In genomic region chr3:18546632-18547031, GRCh38 we compare ENCODE assay signal across 18 cellular contexts.
A peak's percentile ranks its signal among the peaks of the same experiment; 100 is the strongest.
DNase-seq lines count a peak whose midpoint lies in the region; ATAC-seq and TF ChIP-seq lines count a peak whose summit lies in the region.
"Had no signal": no experiment of that assay in that cellular context is flagged by ENCODE, and none has a peak within 500 bp of the region (broad histone marks: within the 10 kb centered on the region; RNA-seq: fewer than 3 reads in every experiment).

No MANE protein-coding gene starts in this region.

- peak; percentile 68 to 97 for ATAC-seq in activated T-cell treated with anti-CD3 and anti-CD28 coated beads, Interleukin-2, amount 50 U/mL, for 72 hours (replicated peaks in 1 of 2)
- ATAC-seq in GM18907 (IDR thresholded peaks at IDR 0.05; ENCODE audit: unreplicated experiment) (peak; percentile 60), GM21423 (IDR thresholded peaks at IDR 0.05; ENCODE audit: unreplicated experiment) (no peak), left colon (no peak)
- ATAC-seq in stimulated activated naive CD8-positive, alpha-beta T cell treated with anti-CD3 and anti-CD28 coated beads, Interleukin-15, Interleukin-2, amounts not matched to agents 100 U/mL and 50 U/mL, for 24 hours: peak; percentile 61

- no peaks in the 10 kb centered on the region; the same call in 1 of the 2 replicates for H3K36me3 ChIP-seq in Loucy (ENCODE audit: insufficient read depth, low read length)

- H3K9ac ChIP-seq in Loucy (ENCODE audit: low read depth, low read length, poor library complexity, severe bottlenecking): no peak overlapping the region

- intact Hi-C loops in left colon (cut with DNase I, micrococcal nuclease): no loop called here

- no peaks in the 10 kb centered on the region for H4K20me1 ChIP-seq in Loucy (ENCODE audit: insufficient read depth, low read length, poor library complexity, severe bottlenecking)

- peaks cover 17% of the 10 kb centered on the region for H3K4me1 Mint-ChIP-seq in activated T-cell treated with anti-CD3 and anti-CD28 coated beads, Interleukin-2, amount 50 U/mL, for 72 hours (ENCODE audit: low read depth)

- H3K9me3 ChIP-seq in Loucy (ENCODE audit: insufficient read depth, low read depth, low read length): no peaks in the 10 kb centered on the region

- peak overlapping the region; percentile 44; the same call in 1 of the 2 replicates for H2AFZ ChIP-seq in Loucy (ENCODE audit: low read length)

- peak overlapping the region in 1 of 2 donors; percentile 2 for H3K4me3 Mint-ChIP-seq in activated T-cell treated with anti-CD3 and anti-CD28 coated beads, Interleukin-2, amount 50 U/mL, for 72 hours
- H3K4me3 Mint-ChIP-seq: CD8-positive, alpha-beta memory T cell; IgD-negative memory B cell had no signal

- DNase-seq in activated T-cell treated with anti-CD3 and anti-CD28 coated beads, Interleukin-2, amount 50 U/mL, for 72 hours: no peak
- DNase-seq in activated T-cell treated with anti-CD3 and anti-CD28 coated beads for 4 hours (no peak), left colon (no peak)
- no peak for DNase-seq in stimulated activated naive CD8-positive, alpha-beta T cell treated with anti-CD3 and anti-CD28 coated beads, Interleukin-15, Interleukin-2, amounts not matched to agents 100 U/mL and 50 U/mL, for 24 hours
- DNase-seq: Calu3; CD8-positive, alpha-beta memory T cell; H7; NCI-H1417; NCI-H1694 treated with DMSO at 0.1 percent for 48 hours; NCI-H2081 treated with DMSO at 0.1 percent for 48 hours; NCI-H2171 treated with DMSO at 0.1 percent for 48 hours; NCI-H524 treated with DMSO at 0.1 percent for 48 hours; NCI-H82; Right ventricle myocardium superior had no signal

- no peaks in the 10 kb centered on the region for H3K4me1 ChIP-seq in Loucy (ENCODE audit: insufficient read depth, low read length, poor library complexity, severe bottlenecking)

- H3K36me3 Mint-ChIP-seq in activated T-cell treated with anti-CD3 and anti-CD28 coated beads, Interleukin-2, amount 50 U/mL, for 72 hours (ENCODE audit: insufficient read depth in 2 of 2): peaks cover 9 to 15% of the 10 kb centered on the region in 2 donors
- H3K36me3 Mint-ChIP-seq: IgD-negative memory B cell had no signal

- no peak overlapping the region for H3K4me3 ChIP-seq in Loucy (ENCODE audit: low read length, poor library complexity, severe bottlenecking)

- no peaks in the 10 kb centered on the region for H3K79me2 ChIP-seq in Loucy (ENCODE audit: insufficient read depth, low read length)

- H3F3A ChIP-seq in Loucy (ENCODE audit: low read depth): no peaks in the 10 kb centered on the region

- no peaks in the 10 kb centered on the region for H3K9me2 ChIP-seq in Loucy (replicated peaks; ENCODE audit: low read depth, low read length)

- TF ChIP-seq CTCF in Loucy (conservative IDR thresholded peaks at IDR 0.05; ENCODE audit: low read length): no peak

- H3K9me3 Mint-ChIP-seq in activated T-cell treated with anti-CD3 and anti-CD28 coated beads, Interleukin-2, amount 50 U/mL, for 72 hours: peaks cover 7 to 12% of the 10 kb centered on the region in 2 donors
- H3K9me3 Mint-ChIP-seq: IgD-negative memory B cell had no signal

- no peak overlapping the region for H3K4me2 ChIP-seq in Loucy (ENCODE audit: low read depth, low read length, poor library complexity, severe bottlenecking)

- H3K27me3 ChIP-seq in Loucy (ENCODE audit: insufficient read depth, low read length, poor library complexity, severe bottlenecking): no peaks in the 10 kb centered on the region

- no peaks in the 10 kb centered on the region for H3K27me3 Mint-ChIP-seq in activated T-cell treated with anti-CD3 and anti-CD28 coated beads, Interleukin-2, amount 50 U/mL, for 72 hours (ENCODE audit: low read depth)
- H3K27me3 Mint-ChIP-seq: CD8-positive, alpha-beta memory T cell had no signal

- no peak overlapping the region for H3K27ac Mint-ChIP-seq in activated T-cell treated with anti-CD3 and anti-CD28 coated beads, Interleukin-2, amount 50 U/mL, for 72 hours
- H3K27ac Mint-ChIP-seq: CD8-positive, alpha-beta memory T cell; IgD-negative memory B cell had no signal

Comparison
In these comparisons a context has a peak if more than half of its experiments do, and no peak if none do; other contexts are left out.
1. ATAC-seq: peak in activated T-cell treated with anti-CD3 and anti-CD28 coated beads, Interleukin-2, amount 50 U/mL, for 72 hours (2 of 2), GM18907 (single experiment) and stimulated activated naive CD8-positive, alpha-beta T cell treated with anti-CD3 and anti-CD28 coated beads, Interleukin-15, Interleukin-2, amounts not matched to agents 100 U/mL and 50 U/mL, for 24 hours (single experiment); none in GM21423 (single experiment) and left colon (single experiment).